Comparison of ENCODE assay signal across 7 cellular contexts in genomic region chr12:54431911-54432814, GRCh38. TPM values are rescaled to one million over a fixed set of nuclear protein-coding genes. Genes with fewer than 3 reads are reported as not detected.
DNase-seq lines count a peak whose midpoint lies in the region; ATAC-seq and TF ChIP-seq lines count a peak whose summit lies in the region.

No MANE protein-coding gene starts in this region.

- POLR2A ChIA-PET in activated CD8-positive, alpha-beta T cell treated with anti-CD3 and anti-CD28 coated beads, Interleukin-2, amount 10 ng/mL, durations not matched to agents 7 days and 5 days (lab: Charles Lee), result interaction anchor here (1.7 kb wide), 1 partner anchor 32 kb away, joined by 3 read pairs; no protein-coding TSS in a partner anchor

- no peaks in the 10 kb centered on the region for H3K9me3 Mint-ChIP-seq in activated CD8-positive, alpha-beta T cell treated with anti-CD3 and anti-CD28 coated beads, Interleukin-2, amount 10 ng/mL, durations not matched to agents 7 days and 5 days (ENCODE audit: insufficient read depth)
- no peaks in the 10 kb centered on the region for H3K9me3 Mint-ChIP-seq in stimulated activated memory B cell treated with anti-CD40 and anti-IgM and Interleukin-4, amounts not matched to agents 10 μg/mL and 1 μg/mL and 100 μg/mL, for 72 hours

- ATAC-seq in activated CD8-positive, alpha-beta T cell treated with anti-CD3 and anti-CD28 coated beads, Interleukin-2, amount 10 ng/mL, durations not matched to agents 7 days and 5 days, result peak; percentile 57
- ATAC-seq in stimulated activated naive CD8-positive, alpha-beta T cell treated with anti-CD3 and anti-CD28 coated beads, Interleukin-15, Interleukin-2, amounts not matched to agents 100 U/mL and 50 U/mL, for 24 hours, result no peak
- ATAC-seq in HG03520 (IDR thresholded peaks at IDR 0.05; ENCODE audit: unreplicated experiment), result no peak
- ATAC-seq in stimulated activated memory B cell treated with anti-CD40 and anti-IgM and Interleukin-4, amounts not matched to agents 10 μg/mL and 1 μg/mL and 100 μg/mL, for 72 hours, result no peak

- H3K4me3 ChIP-seq in HUES48 (ENCODE audit: low read depth, low read length) (peak overlapping the region; percentile 21; the same call in 1 of the 2 replicates), iPS-15b (ENCODE audit: low read depth, low read length) (peak overlapping the region; percentile 9), BE2C (ENCODE audit: low read depth, low read length) (no peak overlapping the region)

- peak overlapping the region; percentile 51 for H3K4me3 Mint-ChIP-seq in activated CD8-positive, alpha-beta T cell treated with anti-CD3 and anti-CD28 coated beads, Interleukin-2, amount 10 ng/mL, durations not matched to agents 7 days and 5 days
- no peak overlapping the region for H3K4me3 Mint-ChIP-seq in stimulated activated memory B cell treated with anti-CD40 and anti-IgM and Interleukin-4, amounts not matched to agents 10 μg/mL and 1 μg/mL and 100 μg/mL, for 72 hours

- peak overlapping the region; percentile 70 for H3K27ac Mint-ChIP-seq in activated CD8-positive, alpha-beta T cell treated with anti-CD3 and anti-CD28 coated beads, Interleukin-2, amount 10 ng/mL, durations not matched to agents 7 days and 5 days
- no peak overlapping the region for H3K27ac Mint-ChIP-seq in stimulated activated memory B cell treated with anti-CD40 and anti-IgM and Interleukin-4, amounts not matched to agents 10 μg/mL and 1 μg/mL and 100 μg/mL, for 72 hours

- H3K9ac ChIP-seq in HUES48 (ENCODE audit: low read depth, low read length) (no peak overlapping the region), iPS-15b (ENCODE audit: low read depth, low read length) (no peak overlapping the region)

- H3K27me3 Mint-ChIP-seq in activated CD8-positive, alpha-beta T cell treated with anti-CD3 and anti-CD28 coated beads, Interleukin-2, amount 10 ng/mL, durations not matched to agents 7 days and 5 days (ENCODE audit: low read depth), result peaks cover 18% of the 10 kb centered on the region
- H3K27me3 Mint-ChIP-seq in stimulated activated memory B cell treated with anti-CD40 and anti-IgM and Interleukin-4, amounts not matched to agents 10 μg/mL and 1 μg/mL and 100 μg/mL, for 72 hours, result peaks cover 49% of the 10 kb centered on the region

- peak; percentile 58 for DNase-seq in activated CD8-positive, alpha-beta T cell treated with anti-CD3 and anti-CD28 coated beads, Interleukin-2, amount 10 ng/mL, durations not matched to agents 7 days and 5 days
- DNase-seq in stimulated activated naive CD8-positive, alpha-beta T cell treated with anti-CD3 and anti-CD28 coated beads, Interleukin-15, Interleukin-2, amounts not matched to agents 100 U/mL and 50 U/mL, for 24 hours, result peak; percentile 61
- no peak for DNase-seq in BE2C

- no peak for TF ChIP-seq CTCF in BE2C (IDR thresholded peaks at IDR 0.05; ENCODE audit: low read depth, low read length)

- H3K27ac ChIP-seq in HUES48 (ENCODE audit: low read depth, low read length), result peak overlapping the region; percentile 70

- H3K27me3 ChIP-seq in HUES48 (ENCODE audit: control insufficient read depth, insufficient read depth, low read length) (peaks cover 56% of the 10 kb centered on the region), iPS-15b (ENCODE audit: control insufficient read depth, insufficient read depth, low read length) (peaks cover 59% of the 10 kb centered on the region), BE2C (peaks cover 49% of the 10 kb centered on the region)

- peaks cover 24% of the 10 kb centered on the region for H3K4me1 ChIP-seq in HUES48 (ENCODE audit: control insufficient read depth, insufficient read depth, low read length)
- peaks cover 22% of the 10 kb centered on the region for H3K4me1 ChIP-seq in iPS-15b (ENCODE audit: control insufficient read depth, insufficient read depth, low read length)
- H3K4me1 ChIP-seq in BE2C, result no peaks in the 10 kb centered on the region

- CTCF ChIA-PET in activated CD8-positive, alpha-beta T cell treated with anti-CD3 and anti-CD28 coated beads, Interleukin-2, amount 10 ng/mL, durations not matched to agents 7 days and 5 days (lab: Charles Lee), result interaction anchor here (0.9 to 14.9 kb wide), 3 partner anchors 19 to 39 kb away, joined by 3 to 505 read pairs (median 7); no protein-coding TSS in a partner anchor

- H3K36me3 Mint-ChIP-seq in activated CD8-positive, alpha-beta T cell treated with anti-CD3 and anti-CD28 coated beads, Interleukin-2, amount 10 ng/mL, durations not matched to agents 7 days and 5 days (ENCODE audit: low read depth), result no peaks in the 10 kb centered on the region
- H3K36me3 Mint-ChIP-seq in stimulated activated memory B cell treated with anti-CD40 and anti-IgM and Interleukin-4, amounts not matched to agents 10 μg/mL and 1 μg/mL and 100 μg/mL, for 72 hours, result no peaks in the 10 kb centered on the region

- no peaks in the 10 kb centered on the region for H3K36me3 ChIP-seq in HUES48 (ENCODE audit: control insufficient read depth, insufficient read depth, low read length)
- no peaks in the 10 kb centered on the region for H3K36me3 ChIP-seq in iPS-15b (ENCODE audit: control insufficient read depth, insufficient read depth, low read length)
- H3K36me3 ChIP-seq in BE2C, result no peaks in the 10 kb centered on the region

- peaks cover 47% of the 10 kb centered on the region for H3K4me1 Mint-ChIP-seq in activated CD8-positive, alpha-beta T cell treated with anti-CD3 and anti-CD28 coated beads, Interleukin-2, amount 10 ng/mL, durations not matched to agents 7 days and 5 days (ENCODE audit: low read depth)
- no peaks in the 10 kb centered on the region for H3K4me1 Mint-ChIP-seq in stimulated activated memory B cell treated with anti-CD40 and anti-IgM and Interleukin-4, amounts not matched to agents 10 μg/mL and 1 μg/mL and 100 μg/mL, for 72 hours

- H3K9me3 ChIP-seq in HUES48 (ENCODE audit: control insufficient read depth, insufficient read depth, low read length) (no peaks in the 10 kb centered on the region), iPS-15b (ENCODE audit: control insufficient read depth, insufficient read depth, low read length) (no peaks in the 10 kb centered on the region), BE2C (no peaks in the 10 kb centered on the region)

RNA-seq across cellular contexts. Expression of gene ITGA5, which starts 13.1 kb away (rescaled TPM):
- total RNA-seq in activated CD8-positive, alpha-beta T cell treated with anti-CD3 and anti-CD28 coated beads, Interleukin-2, amount 10 ng/mL, durations not matched to agents 7 days and 5 days, result 10 to 100 TPM; 65.0 to 69.1 TPM
- 48.7 TPM for polyA plus RNA-seq in BE2C (2012; ENCODE audit: insufficient read depth, insufficient read length, low read depth)

RNA-seq across cellular contexts. Expression of gene GTSF1, which starts 41.2 kb away (rescaled TPM):
- total RNA-seq in activated CD8-positive, alpha-beta T cell treated with anti-CD3 and anti-CD28 coated beads, Interleukin-2, amount 10 ng/mL, durations not matched to agents 7 days and 5 days, result 10 to 100 TPM; 11.8 to 12.7 TPM
- 1.1 TPM for polyA plus RNA-seq in BE2C (2012; ENCODE audit: insufficient read depth, insufficient read length, low read depth)

RNA-seq across cellular contexts. Expression of gene ZNF385A, which starts 47.6 kb away (rescaled TPM):
- under 1 TPM; 0.55 to 0.74 TPM for total RNA-seq in activated CD8-positive, alpha-beta T cell treated with anti-CD3 and anti-CD28 coated beads, Interleukin-2, amount 10 ng/mL, durations not matched to agents 7 days and 5 days
- polyA plus RNA-seq in BE2C (2012; ENCODE audit: insufficient read depth, insufficient read length, low read depth), result 25.0 TPM
